Comparison of ENCODE assay signal across 8 cellular contexts in genomic region chrX:123732679-123733363, GRCh38. TPM values are rescaled to one million over a fixed set of nuclear protein-coding genes. Genes with fewer than 3 reads are reported as not detected.
DNase-seq lines count a peak whose midpoint lies in the region; ATAC-seq, FAIRE-seq and TF ChIP-seq lines count a peak whose summit lies in the region.

A gene with protein sequence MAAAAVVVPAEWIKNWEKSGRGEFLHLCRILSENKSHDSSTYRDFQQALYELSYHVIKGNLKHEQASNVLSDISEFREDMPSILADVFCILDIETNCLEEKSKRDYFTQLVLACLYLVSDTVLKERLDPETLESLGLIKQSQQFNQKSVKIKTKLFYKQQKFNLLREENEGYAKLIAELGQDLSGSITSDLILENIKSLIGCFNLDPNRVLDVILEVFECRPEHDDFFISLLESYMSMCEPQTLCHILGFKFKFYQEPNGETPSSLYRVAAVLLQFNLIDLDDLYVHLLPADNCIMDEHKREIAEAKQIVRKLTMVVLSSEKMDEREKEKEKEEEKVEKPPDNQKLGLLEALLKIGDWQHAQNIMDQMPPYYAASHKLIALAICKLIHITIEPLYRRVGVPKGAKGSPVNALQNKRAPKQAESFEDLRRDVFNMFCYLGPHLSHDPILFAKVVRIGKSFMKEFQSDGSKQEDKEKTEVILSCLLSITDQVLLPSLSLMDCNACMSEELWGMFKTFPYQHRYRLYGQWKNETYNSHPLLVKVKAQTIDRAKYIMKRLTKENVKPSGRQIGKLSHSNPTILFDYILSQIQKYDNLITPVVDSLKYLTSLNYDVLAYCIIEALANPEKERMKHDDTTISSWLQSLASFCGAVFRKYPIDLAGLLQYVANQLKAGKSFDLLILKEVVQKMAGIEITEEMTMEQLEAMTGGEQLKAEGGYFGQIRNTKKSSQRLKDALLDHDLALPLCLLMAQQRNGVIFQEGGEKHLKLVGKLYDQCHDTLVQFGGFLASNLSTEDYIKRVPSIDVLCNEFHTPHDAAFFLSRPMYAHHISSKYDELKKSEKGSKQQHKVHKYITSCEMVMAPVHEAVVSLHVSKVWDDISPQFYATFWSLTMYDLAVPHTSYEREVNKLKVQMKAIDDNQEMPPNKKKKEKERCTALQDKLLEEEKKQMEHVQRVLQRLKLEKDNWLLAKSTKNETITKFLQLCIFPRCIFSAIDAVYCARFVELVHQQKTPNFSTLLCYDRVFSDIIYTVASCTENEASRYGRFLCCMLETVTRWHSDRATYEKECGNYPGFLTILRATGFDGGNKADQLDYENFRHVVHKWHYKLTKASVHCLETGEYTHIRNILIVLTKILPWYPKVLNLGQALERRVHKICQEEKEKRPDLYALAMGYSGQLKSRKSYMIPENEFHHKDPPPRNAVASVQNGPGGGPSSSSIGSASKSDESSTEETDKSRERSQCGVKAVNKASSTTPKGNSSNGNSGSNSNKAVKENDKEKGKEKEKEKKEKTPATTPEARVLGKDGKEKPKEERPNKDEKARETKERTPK (N-terminal part only) (minus strand): TSS chrX:123733052. CDS start chrX:123733022, 30 bp downstream.

- no peaks in the 10 kb centered on the region for H3K4me1 ChIP-seq in pancreas
- peaks cover 0 to 24% (median 5%) of the 10 kb centered on the region in 4 donors for H3K4me1 ChIP-seq in tibial artery

- DNase-seq in GM12865 (ENCODE audit: low read depth) = peak; percentile 88
- DNase-seq in NCI-H1105 (lab: John Stamatoyannopoulos, UW) = peak; percentile 75
- DNase-seq in activated naive CD8-positive, alpha-beta T cell treated with anti-CD3 and anti-CD28 coated beads, Interleukin-2, amount 50 U/mL, for 16 hours (ENCODE audit: low read depth, low spot score) = peak; percentile 55
- peak; percentile 92 for DNase-seq in Right ventricle myocardium superior
- peak; percentile 76 to 88 (median 80) for DNase-seq in pancreas
- peak; percentile 88 to 91 for DNase-seq in tibial artery

- H3K9me3 ChIP-seq in SU-DHL-6 (ENCODE audit: insufficient read depth, low read length) (no peaks in the 10 kb centered on the region), pancreas (no peaks in the 10 kb centered on the region), tibial artery (no peaks in the 10 kb centered on the region)

- ATAC-seq in HG02623 (IDR thresholded peaks at IDR 0.05; ENCODE audit: unreplicated experiment) (peak; percentile 82), Right ventricle myocardium superior (ENCODE audit: poor library complexity) (peak; percentile 99), pancreas (peak; percentile 96 to 99 (median 98))

- peak within 1 kb of the TSS; percentile 80 for H2AFZ ChIP-seq in SU-DHL-6 (ENCODE audit: low read depth, low read length, severe bottlenecking)

- H3K4me2 ChIP-seq in SU-DHL-6 (ENCODE audit: low read depth, low read length, poor library complexity, severe bottlenecking) = peak within 1 kb of the TSS; percentile 95

- no peaks in the 10 kb centered on the region for H3K9me2 ChIP-seq in SU-DHL-6 (replicated peaks; ENCODE audit: insufficient read depth, low read length)

- H3F3A ChIP-seq in SU-DHL-6 (ENCODE audit: insufficient read depth) = no peaks in the 10 kb centered on the region

- H3K9ac ChIP-seq in SU-DHL-6 (ENCODE audit: low read length) = peak within 1 kb of the TSS; percentile 88

- H3K36me3 ChIP-seq in SU-DHL-6 (ENCODE audit: low read length) = no peaks in the 10 kb centered on the region
- no peaks in the 10 kb centered on the region for H3K36me3 ChIP-seq in pancreas
- H3K36me3 ChIP-seq in tibial artery = no peaks in the 10 kb centered on the region

- intact Hi-C loops in Right ventricle myocardium superior (cut with DNase I) = no loop called here
- intact Hi-C loops in pancreas (cut with DNase I) = no loop called here
- intact Hi-C loops in tibial artery (cut with DNase I; ENCODE audit: low total_unique reads) = no loop called here

- WGBS in pancreas, 2 donors = 0 to 38% methylated on average over 46 to 48 of the region's 48 CpGs

- H3K4me3 ChIP-seq in GM12865 (ENCODE audit: low read depth, low read length) = peak within 1 kb of the TSS; percentile 78
- H3K4me3 ChIP-seq in SU-DHL-6 (ENCODE audit: insufficient read depth, low read length, poor library complexity, severe bottlenecking) = peak within 1 kb of the TSS; percentile 89
- peak within 1 kb of the TSS; percentile 36 to 65 (median 52) for H3K4me3 ChIP-seq in pancreas
- peak within 1 kb of the TSS; percentile 80 to 83 for H3K4me3 ChIP-seq in tibial artery

- H4K20me1 ChIP-seq in SU-DHL-6 (ENCODE audit: low read depth, low read length) = 0 out of 2 replicates have a peak, but pooled peaks cover 5% of the 10 kb centered on the region

- H3K79me2 ChIP-seq in SU-DHL-6 (ENCODE audit: insufficient read depth, low read length) = peaks cover 50% of the 10 kb centered on the region

- no peaks in the 10 kb centered on the region for H3K27me3 ChIP-seq in SU-DHL-6 (ENCODE audit: low read length)
- no peaks in the 10 kb centered on the region for H3K27me3 ChIP-seq in pancreas
- no peaks in the 10 kb centered on the region for H3K27me3 ChIP-seq in tibial artery

- TF ChIP-seq CTCF in GM12865 (IDR thresholded peaks at IDR 0.05; ENCODE audit: insufficient read depth, low read depth, low read length, missing control alignments) (peak; percentile 31), SU-DHL-6 (IDR thresholded peaks at IDR 0.05; ENCODE audit: insufficient read depth, low read length, poor library complexity, severe bottlenecking) (no peak), pancreas (IDR thresholded peaks at IDR 0.05) (no peak), tibial artery (IDR thresholded peaks at IDR 0.05) (peak; percentile 44 to 48)

- peak within 1 kb of the TSS; percentile 60 for H3K27ac ChIP-seq in SU-DHL-6 (ENCODE audit: low read depth, low read length)
- H3K27ac ChIP-seq in pancreas = peak within 1 kb of the TSS in 3 of 4 donors; percentile 48 to 66 (median 49)
- peak within 1 kb of the TSS; percentile 83 to 85 for H3K27ac ChIP-seq in tibial artery

- peak; percentile 23 for FAIRE-seq in pancreas (lab: Jason Lieb, UNC)

RNA-seq across cellular contexts. Expression of the gene that starts here (rescaled TPM):
- total RNA-seq in Right ventricle myocardium superior = 24.1 TPM
- 10 to 100 TPM; 18.9 to 39.5 (median 25.3) TPM for total RNA-seq in pancreas
- polyA plus RNA-seq in pancreas = 10 to 100 TPM; 21.9 to 52.6 TPM

Comparison
In these comparisons a context has a peak if more than half of its experiments do, and no peak if none do; other contexts are left out.
1. Peak in every context shown above with its lines: DNase-seq, ATAC-seq, H3K4me3 ChIP-seq and H3K27ac ChIP-seq.
2. CTCF ChIP-seq: peak in GM12865 (single experiment) and tibial artery (2 of 2); none in SU-DHL-6 (single experiment) and pancreas (0 of 4).